In the genomic region with DNA sequence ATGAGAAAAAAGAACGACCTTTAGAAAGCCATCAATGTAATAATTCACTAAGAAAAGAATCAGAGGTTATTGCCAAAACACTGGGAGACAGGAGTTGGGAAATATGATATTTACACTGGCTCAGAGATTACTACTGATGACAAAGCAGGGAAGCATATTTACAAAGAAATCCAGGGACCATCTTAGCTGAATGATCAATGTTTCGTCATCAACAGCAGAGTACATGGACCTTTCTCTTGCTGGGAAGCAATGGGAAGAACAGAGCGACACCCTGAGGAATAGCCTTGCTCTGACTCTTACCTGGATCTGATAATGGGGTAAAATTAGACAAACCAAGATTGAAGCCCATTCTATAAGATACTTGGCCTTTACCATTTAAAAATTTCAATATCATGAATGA, we compare ENCODE assay signal across 29 cellular contexts.
DNase-seq lines count a peak whose midpoint lies in the region; ATAC-seq, FAIRE-seq and TF ChIP-seq lines count a peak whose summit lies in the region.
"Had no signal": no experiment of that assay in that cellular context is flagged by ENCODE, and none has a peak within 500 bp of the region (broad histone marks: within the 10 kb centered on the region; RNA-seq: fewer than 3 reads in every experiment).

No MANE protein-coding gene starts in this region.

- no peak overlapping the region for H2BK20ac ChIP-seq in H9 (ENCODE audit: low read depth, low read length, poor library complexity, severe bottlenecking)

- H3K4me1 ChIP-seq in H9 (ENCODE audit: insufficient read depth, low read length): no peaks in the 10 kb centered on the region
- no peaks in the 10 kb centered on the region for H3K4me1 ChIP-seq in HepG2 (ENCODE audit: insufficient read depth, low read length)
- H3K4me1 ChIP-seq: transverse colon had no signal

- no peaks in the 10 kb centered on the region for H3K27me3 ChIP-seq in H9 (ENCODE audit: insufficient read depth, low read length)
- H3K27me3 ChIP-seq in bronchial epithelial cell (ENCODE audit: control insufficient read depth, insufficient read depth, low read length): no peaks in the 10 kb centered on the region
- H3K27me3 ChIP-seq in HepG2 (ENCODE audit: control insufficient read depth in 1 of 2, insufficient read depth in 2 of 2, low read length in 2 of 2): no peaks in the 10 kb centered on the region
- H3K27me3 ChIP-seq: transverse colon had no signal

- TF ChIP-seq CTCF in H9 (conservative IDR thresholded peaks at IDR 0.05): peak; percentile 31; the same call in 2 of the 3 replicates
- no peak for TF ChIP-seq CTCF in bronchial epithelial cell (IDR thresholded peaks at IDR 0.05; ENCODE audit: insufficient read depth, low read length, severe bottlenecking)
- TF ChIP-seq CTCF in HepG2 (CRISPR knock-in tag; IDR thresholded peaks at IDR 0.05): no peak
- TF ChIP-seq CTCF in lower leg skin (IDR thresholded peaks at IDR 0.05): no peak

- H3K9me3 ChIP-seq in H9 (ENCODE audit: control insufficient read depth, low read depth, low read length) (no peaks in the 10 kb centered on the region), HepG2 (ENCODE audit: low read length) (peaks cover 37% of the 10 kb centered on the region)
- H3K9me3 ChIP-seq: transverse colon had no signal

- POLR2A ChIA-PET in HepG2 (lab: Yijun Ruan, JAX): no interaction called here

- H3K36me3 ChIP-seq in bronchial epithelial cell (ENCODE audit: control insufficient read depth, insufficient read depth, low read length): no peaks in the 10 kb centered on the region
- H3K36me3 ChIP-seq in HepG2 (replicated peaks in 1 of 2; ENCODE audit: control insufficient read depth in 1 of 2, insufficient read depth in 2 of 2, low read length in 2 of 2): no peaks in the 10 kb centered on the region
- H3K36me3 ChIP-seq: transverse colon had no signal

- H4K91ac ChIP-seq in H9 (ENCODE audit: insufficient read length, low read depth, low read length): no peak overlapping the region

- H3K79me1 ChIP-seq in H9 (ENCODE audit: insufficient read depth, low read depth, low read length, poor library complexity, severe bottlenecking): no peaks in the 10 kb centered on the region

- no peak for TF ChIP-seq EP300 in HepG2 (IDR thresholded peaks at IDR 0.05; ENCODE audit: low read depth in 2 of 2, low read length in 2 of 2)
- no peak for TF ChIP-seq EP300 in HepG2 (CRISPR knock-in tag; IDR thresholded peaks at IDR 0.05; ENCODE audit: borderline replicate concordance)

- H3K9me3 Mint-ChIP-seq in H9: no peaks in the 10 kb centered on the region

- no peak overlapping the region for H2BK12ac ChIP-seq in H9 (ENCODE audit: insufficient read length, low read depth, low read length)

- no peak overlapping the region for H2BK15ac ChIP-seq in H9 (ENCODE audit: low read depth, low read length)

- TF ChIP-seq POLR2A in HepG2 (IDR thresholded peaks at IDR 0.05; ENCODE audit: insufficient read depth in 1 of 2, low read depth in 2 of 2, low read length in 2 of 2) (no peak), lower leg skin (IDR thresholded peaks at IDR 0.05) (no peak)

- H3K4me3 ChIP-seq in bronchial epithelial cell (ENCODE audit: low read depth, low read length): no peak overlapping the region
- H3K4me3 ChIP-seq in HepG2 (replicated peaks in 1 of 3; ENCODE audit: insufficient read depth in 1 of 3, low read depth in 2 of 3, low read length in 3 of 3): no peak overlapping the region
- no peak overlapping the region for H3K4me3 ChIP-seq in lower leg skin (ENCODE audit: low read depth, poor library complexity, severe bottlenecking)
- H3K4me3 ChIP-seq: transverse colon had no signal

- H2AK5ac ChIP-seq in H9 (ENCODE audit: insufficient read length, low read length): no peak overlapping the region

- no peak overlapping the region for H3K4me3 Mint-ChIP-seq in H9
- H3K4me3 Mint-ChIP-seq: memory B cell; stimulated activated naive CD8-positive, alpha-beta T cell treated with anti-CD3 and anti-CD28 coated beads, Interleukin-15, amount 100 ng/mL, for 72 hours; T-cell had no signal

- H3K9ac ChIP-seq in H9 (ENCODE audit: extremely low read depth, insufficient read length, low read length) (no peak overlapping the region), HepG2 (ENCODE audit: insufficient read depth, low read depth, low read length) (no peak overlapping the region)

- H2BK120ac ChIP-seq in H9 (ENCODE audit: low read depth, low read length, poor library complexity, severe bottlenecking): no peak overlapping the region

- H2AFZ ChIP-seq in H9 (ENCODE audit: low read length) (no peak overlapping the region), HepG2 (ENCODE audit: low read length) (no peak overlapping the region)

- H3K23me2 ChIP-seq in H9 (ENCODE audit: insufficient read length, low read depth, low read length, poor library complexity, severe bottlenecking): no peaks in the 10 kb centered on the region

- no peaks in the 10 kb centered on the region for H3K27me3 Mint-ChIP-seq in H9 (ENCODE audit: low read depth)
- H3K27me3 Mint-ChIP-seq: memory B cell; stimulated activated naive CD8-positive, alpha-beta T cell treated with anti-CD3 and anti-CD28 coated beads, Interleukin-15, amount 100 ng/mL, for 72 hours; T-cell had no signal

- H3K27ac ChIP-seq in H9 (ENCODE audit: insufficient read length, low read depth, low read length) (no peak overlapping the region), HepG2 (ENCODE audit: extremely low read length, insufficient read depth, low read length) (no peak overlapping the region)
- H3K27ac ChIP-seq: transverse colon had no signal

- no peak overlapping the region for H3K18ac ChIP-seq in H9 (ENCODE audit: insufficient read length, low read depth, low read length)

- TF ChIP-seq RAD21 in HepG2 (CRISPR knock-in tag; IDR thresholded peaks at IDR 0.05): no peak

- no peak overlapping the region for H3K23ac ChIP-seq in H9 (ENCODE audit: insufficient read length, low read depth, low read length)

- H3K56ac ChIP-seq in H9 (ENCODE audit: insufficient read length, low read depth, low read length): no peak overlapping the region

- no peak overlapping the region for H3K4ac ChIP-seq in H9 (ENCODE audit: low read depth, low read length)

- H3K4me1 Mint-ChIP-seq in H9: peaks cover 2 to 3% of the 10 kb centered on the region in 2 experiments; a peak in 2 of 4 replicates
- H3K4me1 Mint-ChIP-seq: stimulated activated naive CD8-positive, alpha-beta T cell treated with anti-CD3 and anti-CD28 coated beads, Interleukin-15, amount 100 ng/mL, for 72 hours; T-cell had no signal

- no peak overlapping the region for H2BK5ac ChIP-seq in H9 (ENCODE audit: insufficient read length, low read length)

- H3K36me3 Mint-ChIP-seq in H9 (ENCODE audit: insufficient read depth in 1 of 3, low read depth in 3 of 3): no peaks in the 10 kb centered on the region
- H3K36me3 Mint-ChIP-seq: memory B cell, T-cell had no signal

- H3K27ac Mint-ChIP-seq in H9: no peak overlapping the region
- H3K27ac Mint-ChIP-seq: stimulated activated naive CD8-positive, alpha-beta T cell treated with anti-CD3 and anti-CD28 coated beads, Interleukin-15, amount 100 ng/mL, for 72 hours; T-cell had no signal

- H3K4me2 ChIP-seq in H9 (ENCODE audit: insufficient read depth, insufficient read length, low read length) (no peak overlapping the region), HepG2 (ENCODE audit: low read depth, low read length) (no peak overlapping the region)

- no peak overlapping the region for H4K5ac ChIP-seq in H9 (ENCODE audit: insufficient read length, low read depth, low read length)

- CTCF ChIA-PET in HepG2 (lab: Yijun Ruan, JAX; ENCODE audit: low intra/inter-chr PET ratio, low total read pairs): no interaction called here

- FAIRE-seq in bronchial epithelial cell (lab: Jason Lieb, UNC) (no peak), HepG2 (lab: Jason Lieb, UNC) (no peak)
- FAIRE-seq: A204.1, GM18507 had no signal

- WGBS in H9 (ENCODE audit: extremely low coverage, insufficient read length, low lambda C conversion rate): no CpG with 5 or more reads among the region's 3 CpGs
- WGBS in HepG2 (ENCODE audit: low lambda C conversion rate): 4% methylated on average over 3 of the region's 3 CpGs
- 58 to 67% methylated on average over 3 of the region's 3 CpGs for WGBS in lower leg skin, 2 donors

- no peak overlapping the region for H3T11ph ChIP-seq in H9 (ENCODE audit: low read length)

- DNase-seq in AG20443 (ENCODE audit: low spot score): peak; percentile 14
- DNase-seq in H9: no peak
- DNase-seq in bronchial epithelial cell (ENCODE audit: low read depth): peak; percentile 20
- DNase-seq in HepG2 (ENCODE audit: low spot score): peak; percentile 1
- no peak for DNase-seq in Right ventricle myocardium superior
- DNase-seq in stimulated activated naive CD4-positive, alpha-beta T cell treated with Interleukin-2 at 50 U/mL for 16 hours (lab: John Stamatoyannopoulos, UW): no peak
- DNase-seq in DMS79 (lab: John Stamatoyannopoulos, UW): no peak
- no peak for DNase-seq in lower leg skin (ENCODE audit: low spot score in 2 of 2)
- DNase-seq: activated CD4-positive, alpha-beta T cell treated with anti-CD3 and anti-CD28 coated beads for 4 hours; activated naive CD4-positive, alpha-beta T cell treated with Interleukin-2 at 50 U/mL for 16 hours; activated T-cell treated with anti-CD3 and anti-CD28 coated beads, Interleukin-2, amount 50 U/mL, for 48 hours; aorta; Calu3; effector memory CD4-positive, alpha-beta T cell; H7; NCI-H1048; NCI-H187 treated with DMSO at 0.1 percent for 48 hours; NCI-H2227 treated with DMSO at 0.1 percent for 48 hours; NCI-H774; nucleus accumbens; SIG-M5; stimulated activated CD4-positive, alpha-beta T cell treated with anti-CD3 and anti-CD28 coated beads, Interleukin-4, amount 100 ng/mL, for 1 hour; stimulated activated naive CD8-positive, alpha-beta T cell treated with anti-CD3 and anti-CD28 coated beads, Interleukin-15, amount 100 ng/mL, for 72 hours; T-cell; transverse colon had no signal

- no peak overlapping the region for H4K8ac ChIP-seq in H9 (replicated peaks; ENCODE audit: insufficient read length, low read depth, low read length)

- intact Hi-C loops in HepG2 (cut with micrococcal nuclease; ENCODE audit: unreplicated experiment): no loop called here
- intact Hi-C loops in Right ventricle myocardium superior (cut with DNase I): no loop called here
- intact Hi-C loops in lower leg skin (cut with DNase I; ENCODE audit: low total_unique reads): no loop called here

- ATAC-seq in HepG2: no peak
- ATAC-seq in Right ventricle myocardium superior (ENCODE audit: poor library complexity): no peak
- ATAC-seq: esophagus mucosa; stimulated activated naive CD8-positive, alpha-beta T cell treated with anti-CD3 and anti-CD28 coated beads, Interleukin-15, amount 100 ng/mL, for 72 hours; T-cell had no signal

- BruUV-seq in HepG2 (replicated peaks; lab: Mats Ljungman, UMichigan): no TSS peak

- H3K79me2 ChIP-seq in H9 (ENCODE audit: insufficient read depth, low read length): no peaks in the 10 kb centered on the region
- H3K79me2 ChIP-seq in HepG2 (ENCODE audit: insufficient read depth, low read length): no peaks in the 10 kb centered on the region

- no peaks in the 10 kb centered on the region for H4K20me1 ChIP-seq in H9 (ENCODE audit: control insufficient read depth, insufficient read depth, insufficient read length)
- H4K20me1 ChIP-seq in HepG2 (ENCODE audit: insufficient read depth, low read length): no peaks in the 10 kb centered on the region

- no peak overlapping the region for H3K14ac ChIP-seq in H9 (ENCODE audit: insufficient read depth, low read length)

- in situ Hi-C loops in HepG2 (cut with HindIII; ENCODE audit: extremely low pct_ligation_motif_present, low pct_unique_long_range_greater_than_20kb): no loop called here

Comparison
In these comparisons a context has a peak if more than half of its experiments do, and no peak if none do; other contexts are left out.
1. DNase-seq: peak in AG20443 (single experiment), bronchial epithelial cell (single experiment) and HepG2 (single experiment); none in H9 (single experiment), Right ventricle myocardium superior (single experiment), stimulated activated naive CD4-positive, alpha-beta T cell treated with Interleukin-2 at 50 U/mL for 16 hours (single experiment), DMS79 (single experiment) and lower leg skin (0 of 2).